In the genomic region with DNA sequence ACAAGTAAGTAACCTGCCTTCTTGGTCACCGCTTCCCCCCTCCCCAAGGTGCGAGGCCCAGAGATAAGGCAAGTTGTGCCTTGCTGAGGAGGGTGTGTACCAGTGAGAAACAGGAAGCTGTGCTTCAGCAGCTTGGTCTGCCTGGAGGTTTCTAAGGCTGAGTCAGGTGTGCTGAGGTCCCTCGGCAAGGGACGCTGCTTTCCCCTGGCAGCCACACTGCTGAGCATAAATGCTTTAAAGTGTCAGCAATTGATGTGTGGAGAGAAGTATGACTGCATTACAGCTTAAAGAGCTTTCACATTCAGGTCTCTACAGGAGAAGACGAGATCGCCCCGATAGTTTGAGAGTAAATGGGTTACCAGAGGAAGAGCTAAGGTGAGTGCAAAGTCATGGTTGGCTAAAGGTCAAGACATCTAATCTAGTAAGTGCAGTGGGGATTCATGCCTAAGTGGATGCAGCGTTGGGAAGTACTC, we compare ENCODE assay signal across 8 cellular contexts.
A peak's percentile ranks its signal among the peaks of the same experiment; 100 is the strongest.
DNase-seq lines count a peak whose midpoint lies in the region; ATAC-seq and TF ChIP-seq lines count a peak whose summit lies in the region.

No MANE protein-coding gene starts in this region.

- intact Hi-C loops in PC-3 (cut with micrococcal nuclease) = no loop called here

- H3K4me2 ChIP-seq in PC-3 (ENCODE audit: low read length) = peak overlapping the region; percentile 61

- H3K27ac Mint-ChIP-seq in activated T-helper 17 cell treated with anti-CD3 and anti-CD28 coated beads, Interleukin-2, amount 50 U/mL, for 72 hours = peak overlapping the region; percentile 90

- no peaks in the 10 kb centered on the region for H3K27me3 Mint-ChIP-seq in activated T-helper 17 cell treated with anti-CD3 and anti-CD28 coated beads, Interleukin-2, amount 50 U/mL, for 72 hours

- peaks cover 51% of the 10 kb centered on the region for H3K79me2 ChIP-seq in PC-3 (ENCODE audit: low read length)

- DNase-seq in CD1c-positive myeloid dendritic cell (ENCODE audit: extremely low spot score) (peak; percentile 73), PC-3 (peak; percentile 73), iPS DF 19.7 (ENCODE audit: low read depth, low spot score) (peak; percentile 25), NCI-H524 (lab: John Stamatoyannopoulos, UW) (no peak)
- DNase-seq in stimulated activated CD4-positive, alpha-beta T cell treated with anti-CD3 and anti-CD28 coated beads, Interleukin-1b, Interleukin-23, amount 100 ng/mL, for 24 hours (ENCODE audit: low read depth in 4 of 4, low spot score in 1 of 4) = peak; percentile 34 to 54 (median 46)

- H3K4me1 ChIP-seq in PC-3 (ENCODE audit: insufficient read depth, low read length) = peaks cover 56% of the 10 kb centered on the region

- POLR2A ChIA-PET in PC-3 (lab: Charles Lee; ENCODE audit: unreplicated experiment) = no interaction called here

- H3K9me2 ChIP-seq in PC-3 (replicated peaks; ENCODE audit: low read length) = no peaks in the 10 kb centered on the region

- H2AFZ ChIP-seq in PC-3 (ENCODE audit: low read length) = peak overlapping the region; percentile 65

- H3K4me3 ChIP-seq in PC-3 (ENCODE audit: low read length) = no peak overlapping the region

- H3K27me3 ChIP-seq in PC-3 (ENCODE audit: low read length) = no peaks in the 10 kb centered on the region

- H3K27ac ChIP-seq in PC-3 (ENCODE audit: low read length) = peak overlapping the region; percentile 42

- no peaks in the 10 kb centered on the region for H3K9me3 Mint-ChIP-seq in activated T-helper 17 cell treated with anti-CD3 and anti-CD28 coated beads, Interleukin-2, amount 50 U/mL, for 72 hours

- peaks cover 28% of the 10 kb centered on the region for H3K4me1 Mint-ChIP-seq in activated T-helper 17 cell treated with anti-CD3 and anti-CD28 coated beads, Interleukin-2, amount 50 U/mL, for 72 hours

- no peak overlapping the region for H3K9ac ChIP-seq in PC-3 (ENCODE audit: low read length)

- BruUV-seq in PC-3 (replicated peaks; lab: Mats Ljungman, UMichigan) = no TSS peak

- H3K9me3 ChIP-seq in PC-3 (ENCODE audit: low read length) = no peaks in the 10 kb centered on the region

- peak overlapping the region; percentile 84 for H3K4me3 Mint-ChIP-seq in activated T-helper 17 cell treated with anti-CD3 and anti-CD28 coated beads, Interleukin-2, amount 50 U/mL, for 72 hours

- H3F3A ChIP-seq in PC-3 (ENCODE audit: low read length, unreplicated experiment) = no peaks in the 10 kb centered on the region

- ATAC-seq in GM19372 (IDR thresholded peaks at IDR 0.05; ENCODE audit: low read depth, unreplicated experiment) = peak; percentile 98
- ATAC-seq in HG03432 (IDR thresholded peaks at IDR 0.05; ENCODE audit: unreplicated experiment) = peak; percentile 100
- peak; percentile 83 for ATAC-seq in PC-3
- ATAC-seq in activated T-helper 17 cell treated with anti-CD3 and anti-CD28 coated beads, Interleukin-2, amount 50 U/mL, for 72 hours (replicated peaks) = peak; percentile 93

- CTCF ChIA-PET in PC-3 (lab: Charles Lee) = interaction anchor here (1.0 kb wide), 1 partner anchor 15 kb away, joined by 3 read pairs; no protein-coding TSS in a partner anchor

- no peak for TF ChIP-seq CTCF in PC-3 (conservative IDR thresholded peaks at IDR 0.05; ENCODE audit: low read depth, low read length)

- peaks cover 5% of the 10 kb centered on the region; the same call in 1 of the 2 replicates for H4K20me1 ChIP-seq in PC-3 (ENCODE audit: low read length)

- H3K36me3 ChIP-seq in PC-3 (ENCODE audit: low read depth, low read length) = no peaks in the 10 kb centered on the region

- peaks cover 44% of the 10 kb centered on the region for H3K36me3 Mint-ChIP-seq in activated T-helper 17 cell treated with anti-CD3 and anti-CD28 coated beads, Interleukin-2, amount 50 U/mL, for 72 hours (ENCODE audit: low read depth)

Comparison
In these comparisons a context has a peak if more than half of its experiments do, and no peak if none do; other contexts are left out.
1. DNase-seq: peak in CD1c-positive myeloid dendritic cell (single experiment), PC-3 (single experiment), iPS DF 19.7 (single experiment) and stimulated activated CD4-positive, alpha-beta T cell treated with anti-CD3 and anti-CD28 coated beads, Interleukin-1b, Interleukin-23, amount 100 ng/mL, for 24 hours (4 of 4); none in NCI-H524 (0 of 2).
2. Peak in every context shown above with its lines, with median percentiles within 50 percentile points of each other: ATAC-seq.